In genomic region chr7:95473276-95473985, GRCh38 we compare ENCODE assay signal across 16 cellular contexts. TPM values are rescaled to one million over a fixed set of nuclear protein-coding genes. Genes with fewer than 3 reads are reported as not detected.
DNase-seq lines count a peak whose midpoint lies in the region; ATAC-seq and TF ChIP-seq lines count a peak whose summit lies in the region.
"Had no signal": no experiment of that assay in that cellular context is flagged by ENCODE, and none has a peak within 500 bp of the region (broad histone marks: within the 10 kb centered on the region; RNA-seq: fewer than 3 reads in every experiment).

No MANE protein-coding gene starts in this region.

- no peaks in the 10 kb centered on the region for H3K27me3 Mint-ChIP-seq in H9 (ENCODE audit: low read depth)
- H3K27me3 Mint-ChIP-seq in activated T-cell treated with anti-CD3 and anti-CD28 coated beads, Interleukin-2, amount 50 U/mL, for 4 hours (ENCODE audit: low read depth): peaks cover 1% of the 10 kb centered on the region

- H3K4ac ChIP-seq in H9 (ENCODE audit: low read depth, low read length): no peak overlapping the region
- H3K4ac ChIP-seq in neuronal stem cell (ENCODE audit: low read length): no peak overlapping the region

- no peaks in the 10 kb centered on the region for H3K27me3 ChIP-seq in H9 (ENCODE audit: insufficient read depth, low read length)
- no peaks in the 10 kb centered on the region for H3K27me3 ChIP-seq in neuronal stem cell (ENCODE audit: control insufficient read depth in 3 of 3, insufficient read depth in 3 of 3, low read depth in 1 of 3, low read length in 3 of 3)
- no peaks in the 10 kb centered on the region for H3K27me3 ChIP-seq in MG63
- H3K27me3 ChIP-seq: tibial nerve had no signal

- H3K36me3 Mint-ChIP-seq in H9 (ENCODE audit: insufficient read depth in 1 of 3, low read depth in 3 of 3): no peaks in the 10 kb centered on the region
- H3K36me3 Mint-ChIP-seq in activated T-cell treated with anti-CD3 and anti-CD28 coated beads, Interleukin-2, amount 50 U/mL, for 4 hours (ENCODE audit: insufficient read depth): no peaks in the 10 kb centered on the region

- DNase-seq in H9 (no peak), NCI-H2107 (lab: John Stamatoyannopoulos, UW) (peak; percentile 30), SHP77 treated with DMSO at 0.1 percent for 48 hours (lab: John Stamatoyannopoulos, UW) (peak; percentile 93), neuronal stem cell (ENCODE audit: low spot score) (peak; percentile 67), MG63 (no peak), UCSD-AML1 (lab: John Stamatoyannopoulos, UW; ENCODE audit: unreplicated experiment) (no peak)
- DNase-seq in activated T-cell treated with anti-CD3 and anti-CD28 coated beads, Interleukin-2, amount 50 U/mL, for 4 hours: no peak
- DNase-seq: activated CD4-positive, alpha-beta T cell treated with anti-CD3 and anti-CD28 coated beads for 48 hours; activated naive CD8-positive, alpha-beta T cell treated with anti-CD3 and anti-CD28 coated beads, Interleukin-2, amount 50 U/mL, for 24 hours; activated T-cell treated with anti-CD3 and anti-CD28 coated beads, Interleukin-2, amount 50 U/mL, for 1 hour; C1 segment of cervical spinal cord; NCI-H1048; stimulated activated CD4-positive, alpha-beta T cell treated with anti-CD3 and anti-CD28 coated beads, Interleukin-2, amount 100 ng/mL, for 48 hours had no signal

- H3K4me1 Mint-ChIP-seq in H9: peaks cover 30% of the 10 kb centered on the region in 2 experiments
- peaks cover 12% of the 10 kb centered on the region for H3K4me1 Mint-ChIP-seq in activated T-cell treated with anti-CD3 and anti-CD28 coated beads, Interleukin-2, amount 50 U/mL, for 4 hours (ENCODE audit: low read depth)

- H4K8ac ChIP-seq in H9 (replicated peaks; ENCODE audit: insufficient read length, low read depth, low read length): no peak overlapping the region
- H4K8ac ChIP-seq in neuronal stem cell (ENCODE audit: low read depth, low read length): no peak overlapping the region

- no peak overlapping the region for H4K5ac ChIP-seq in H9 (ENCODE audit: insufficient read length, low read depth, low read length)

- no peak overlapping the region for H2BK5ac ChIP-seq in H9 (ENCODE audit: insufficient read length, low read length)
- no peak overlapping the region for H2BK5ac ChIP-seq in neuronal stem cell (ENCODE audit: low read length)

- no peak overlapping the region for H3K27ac ChIP-seq in H9 (ENCODE audit: insufficient read length, low read depth, low read length)
- peak overlapping the region; percentile 88 for H3K27ac ChIP-seq in neuronal stem cell (replicated peaks; ENCODE audit: low read length)
- H3K27ac ChIP-seq: tibial nerve had no signal

- H3K9me3 ChIP-seq in H9 (ENCODE audit: control insufficient read depth, low read depth, low read length): no peaks in the 10 kb centered on the region
- no peaks in the 10 kb centered on the region for H3K9me3 ChIP-seq in neuronal stem cell (replicated peaks in 1 of 2; ENCODE audit: control insufficient read depth in 2 of 2, insufficient read depth in 1 of 2, low read depth in 1 of 2, low read length in 2 of 2)
- no peaks in the 10 kb centered on the region for H3K9me3 ChIP-seq in MG63
- H3K9me3 ChIP-seq: tibial nerve had no signal

- H3T11ph ChIP-seq in H9 (ENCODE audit: low read length): no peak overlapping the region

- no peak overlapping the region for H3K18ac ChIP-seq in H9 (ENCODE audit: insufficient read length, low read depth, low read length)
- H3K18ac ChIP-seq in neuronal stem cell (ENCODE audit: low read length): peak overlapping the region; percentile 69

- H3K4me3 Mint-ChIP-seq in H9: no peak overlapping the region
- H3K4me3 Mint-ChIP-seq in activated T-cell treated with anti-CD3 and anti-CD28 coated beads, Interleukin-2, amount 50 U/mL, for 4 hours: no peak overlapping the region
- H3K4me3 Mint-ChIP-seq: activated naive CD8-positive, alpha-beta T cell treated with anti-CD3 and anti-CD28 coated beads, Interleukin-2, amount 50 U/mL, for 24 hours had no signal

- H2BK120ac ChIP-seq in H9 (ENCODE audit: low read depth, low read length, poor library complexity, severe bottlenecking) (no peak overlapping the region), neuronal stem cell (ENCODE audit: low read depth, low read length) (no peak overlapping the region)

- H2BK15ac ChIP-seq in H9 (ENCODE audit: low read depth, low read length) (no peak overlapping the region), neuronal stem cell (ENCODE audit: low read length) (no peak overlapping the region)

- H3K56ac ChIP-seq in H9 (ENCODE audit: insufficient read length, low read depth, low read length): no peak overlapping the region

- no peak overlapping the region for H2BK12ac ChIP-seq in H9 (ENCODE audit: insufficient read length, low read depth, low read length)
- H2BK12ac ChIP-seq in neuronal stem cell (ENCODE audit: low read length): no peak overlapping the region

- H3K9ac ChIP-seq in H9 (ENCODE audit: extremely low read depth, insufficient read length, low read length) (no peak overlapping the region), neuronal stem cell (ENCODE audit: low read depth, low read length, poor library complexity) (no peak overlapping the region)

- H3K27ac Mint-ChIP-seq in H9: no peak overlapping the region
- H3K27ac Mint-ChIP-seq: activated naive CD8-positive, alpha-beta T cell treated with anti-CD3 and anti-CD28 coated beads, Interleukin-2, amount 50 U/mL, for 24 hours had no signal

- no peak for TF ChIP-seq CTCF in H9 (conservative IDR thresholded peaks at IDR 0.05)

- H3K4me2 ChIP-seq in H9 (ENCODE audit: insufficient read depth, insufficient read length, low read length): no peak overlapping the region
- no peak overlapping the region for H3K4me2 ChIP-seq in neuronal stem cell (ENCODE audit: insufficient read depth, low read length, poor library complexity, severe bottlenecking)

- H3K23ac ChIP-seq in H9 (ENCODE audit: insufficient read length, low read depth, low read length) (no peak overlapping the region), neuronal stem cell (ENCODE audit: low read depth, low read length, poor library complexity) (no peak overlapping the region)

- no peak overlapping the region for H2AK5ac ChIP-seq in H9 (ENCODE audit: insufficient read length, low read length)
- H2AK5ac ChIP-seq in neuronal stem cell (ENCODE audit: low read depth, low read length): no peak overlapping the region

- no peaks in the 10 kb centered on the region for H3K79me1 ChIP-seq in H9 (ENCODE audit: insufficient read depth, low read depth, low read length, poor library complexity, severe bottlenecking)
- H3K79me1 ChIP-seq in neuronal stem cell (ENCODE audit: low read depth, low read length): peaks cover 2% of the 10 kb centered on the region

- H3K4me3 ChIP-seq in neuronal stem cell (ENCODE audit: low read length in 2 of 2) (no peak overlapping the region), MG63 (no peak overlapping the region)
- H3K4me3 ChIP-seq: tibial nerve had no signal

- no peak overlapping the region for H4K91ac ChIP-seq in H9 (ENCODE audit: insufficient read length, low read depth, low read length)
- H4K91ac ChIP-seq in neuronal stem cell (ENCODE audit: low read depth, low read length, poor library complexity): no peak overlapping the region

- H3K4me1 ChIP-seq in H9 (ENCODE audit: insufficient read depth, low read length) (peaks cover 4% of the 10 kb centered on the region; the same call in 1 of the 2 replicates), neuronal stem cell (ENCODE audit: control insufficient read depth in 2 of 2, insufficient read depth in 1 of 2, low read depth in 1 of 2, low read length in 2 of 2) (peaks cover 20 to 72% of the 10 kb centered on the region in 2 donors)

- no peaks in the 10 kb centered on the region for H4K20me1 ChIP-seq in H9 (ENCODE audit: control insufficient read depth, insufficient read depth, insufficient read length)

- no peak for ATAC-seq in GM18520 (IDR thresholded peaks at IDR 0.05; ENCODE audit: unreplicated experiment)
- ATAC-seq in activated T-cell treated with anti-CD3 and anti-CD28 coated beads, Interleukin-2, amount 50 U/mL, for 4 hours: no peak
- ATAC-seq: activated naive CD8-positive, alpha-beta T cell treated with anti-CD3 and anti-CD28 coated beads, Interleukin-2, amount 50 U/mL, for 24 hours had no signal

- no peaks in the 10 kb centered on the region for H3K23me2 ChIP-seq in H9 (ENCODE audit: insufficient read length, low read depth, low read length, poor library complexity, severe bottlenecking)

- no peaks in the 10 kb centered on the region for H3K79me2 ChIP-seq in H9 (ENCODE audit: insufficient read depth, low read length)

- no peak overlapping the region for H3K14ac ChIP-seq in H9 (ENCODE audit: insufficient read depth, low read length)
- no peak overlapping the region for H3K14ac ChIP-seq in neuronal stem cell (ENCODE audit: low read length)

- no CpG with 5 or more reads among the region's 9 CpGs for WGBS in H9 (ENCODE audit: extremely low coverage, insufficient read length, low lambda C conversion rate)
- no CpG with 5 or more reads among the region's 9 CpGs for WGBS in neuronal stem cell (ENCODE audit: extremely low coverage in 2 of 2, insufficient read length in 2 of 2, insufficient replicate concordance in 1 of 2), 2 donors

- H2BK20ac ChIP-seq in H9 (ENCODE audit: low read depth, low read length, poor library complexity, severe bottlenecking): no peak overlapping the region

- peak overlapping the region; percentile 32 for H2AFZ ChIP-seq in H9 (ENCODE audit: low read length)
- peak overlapping the region; percentile 31 for H2AFZ ChIP-seq in neuronal stem cell (ENCODE audit: low read length)

- H3K36me3 ChIP-seq in neuronal stem cell (replicated peaks in 1 of 2; ENCODE audit: control insufficient read depth in 2 of 2, insufficient read depth in 2 of 2, low read length in 2 of 2): no peaks in the 10 kb centered on the region
- H3K36me3 ChIP-seq in MG63: no peaks in the 10 kb centered on the region
- H3K36me3 ChIP-seq: tibial nerve had no signal

- H3K9me3 Mint-ChIP-seq in H9: no peaks in the 10 kb centered on the region
- no peaks in the 10 kb centered on the region for H3K9me3 Mint-ChIP-seq in activated T-cell treated with anti-CD3 and anti-CD28 coated beads, Interleukin-2, amount 50 U/mL, for 4 hours
- H3K9me3 Mint-ChIP-seq: activated naive CD8-positive, alpha-beta T cell treated with anti-CD3 and anti-CD28 coated beads, Interleukin-2, amount 50 U/mL, for 24 hours had no signal

RNA-seq across cellular contexts. Expression of gene ASB4, which starts 12.3 kb away (rescaled TPM):
- not detected in 2 replicates for total RNA-seq in H9 (2021)
- polyA plus RNA-seq in neuronal stem cell (2013, experiment 1 of 2): 0.01 TPM
- polyA plus RNA-seq in neuronal stem cell (2013, experiment 2 of 2): 0.01 TPM
- total RNA-seq in MG63 (2014; rRNA removed; shearing (Covaris generic); ENCODE audit: low replicate concordance): not detected in 2 replicates
- total RNA-seq in activated T-cell treated with anti-CD3 and anti-CD28 coated beads, Interleukin-2, amount 50 U/mL, for 4 hours: under 1 TPM in 1 of 3 donors, not detected in 2; 0.05 TPM
- total RNA-seq: T-helper 2 cell treated with Interferon-gamma antibody and Interleukin-4, amounts not matched to agents 100 ng/mL and 5 ng/mL, for 36 hours; tibial nerve had no signal

RNA-seq across cellular contexts. Expression of gene PON2, which starts 38.6 kb away (rescaled TPM):
- 23.8 and 26.7 TPM in 2 replicates for total RNA-seq in H9 (2021)
- 85.4 TPM for polyA plus RNA-seq in neuronal stem cell (2013, experiment 1 of 2)
- 87.0 TPM for polyA plus RNA-seq in neuronal stem cell (2013, experiment 2 of 2)
- 38.7 and 104 TPM in 2 replicates for total RNA-seq in MG63 (2014; rRNA removed; shearing (Covaris generic); ENCODE audit: low replicate concordance)
- total RNA-seq in activated T-cell treated with anti-CD3 and anti-CD28 coated beads, Interleukin-2, amount 50 U/mL, for 4 hours: 1 to 10 TPM; 2.1 to 3.0 (median 2.3) TPM

Comparison
In these comparisons a context has a peak if more than half of its experiments do, and no peak if none do; other contexts are left out.
1. DNase-seq: peak in NCI-H2107 (single experiment), SHP77 treated with DMSO at 0.1 percent for 48 hours (single experiment) and neuronal stem cell (single experiment); none in H9 (single experiment), MG63 (single experiment), UCSD-AML1 (single experiment) and activated T-cell treated with anti-CD3 and anti-CD28 coated beads, Interleukin-2, amount 50 U/mL, for 4 hours (single experiment).